14 cellular contexts compared by ENCODE assay signal in the genomic region with DNA sequence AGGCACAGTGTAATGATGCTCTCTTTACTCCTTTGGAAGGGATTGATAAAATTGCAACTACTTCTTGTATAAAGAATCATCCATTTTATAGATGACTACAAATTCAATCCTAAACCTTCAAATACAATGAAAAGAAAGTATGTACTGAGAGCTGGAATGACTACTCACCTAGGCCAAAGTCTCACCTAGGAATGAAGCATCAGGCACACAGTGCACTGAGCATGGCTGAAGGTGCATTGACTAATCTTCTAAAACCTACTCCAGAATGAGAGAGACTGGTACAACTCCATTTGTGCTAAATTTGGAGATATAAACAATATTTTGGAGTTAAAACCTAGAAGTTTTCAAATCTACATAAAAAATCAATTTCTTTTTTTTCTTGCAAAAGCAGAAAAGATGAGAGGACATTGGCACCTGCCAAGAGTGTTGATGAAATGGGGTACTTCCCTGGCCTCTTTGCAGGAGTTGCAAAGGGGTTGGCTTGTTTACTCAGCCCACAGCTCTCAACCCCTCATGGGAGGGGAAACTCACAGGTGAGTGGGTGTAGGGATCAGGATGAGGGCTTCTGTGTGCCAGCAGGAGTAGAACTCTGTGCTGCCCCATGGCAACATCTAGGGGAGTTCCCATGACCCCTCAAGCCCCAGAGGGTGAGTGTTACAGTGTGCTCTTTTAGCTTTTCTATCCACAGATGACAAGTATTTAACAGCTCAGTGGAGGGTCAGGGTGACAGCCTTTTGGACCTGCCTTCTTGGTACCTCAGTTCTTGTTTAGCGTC. TPM values are rescaled to one million over a fixed set of nuclear protein-coding genes. Genes with fewer than 3 reads are reported as not detected.
DNase-seq lines count a peak whose midpoint lies in the region; ATAC-seq, FAIRE-seq and TF ChIP-seq lines count a peak whose summit lies in the region.
"Had no signal": no experiment of that assay in that cellular context is flagged by ENCODE, and none has a peak within 500 bp of the region (broad histone marks: within the 10 kb centered on the region; RNA-seq: fewer than 3 reads in every experiment).

No MANE protein-coding gene starts in this region.

- TF ChIP-seq CTCF in spleen (IDR thresholded peaks at IDR 0.05 in 8 of 11, conservative IDR thresholded peaks at IDR 0.05 in 3 of 11) (no peak), WTC11 (IDR thresholded peaks at IDR 0.05) (no peak)

- H3K27me3 ChIP-seq in spleen (replicated peaks in 1 of 7), result no peaks in the 10 kb centered on the region
- H3K27me3 ChIP-seq: ascending aorta, foreskin keratinocyte had no signal

- H3K4me1 Mint-ChIP-seq in activated T-helper 2 cell treated with anti-CD3 and anti-CD28 coated beads, Interferon-gamma antibody, Interleukin-2, Interleukin-4, amounts not matched to agents 10 μg/mL and 5 μg/mL and 100 μg/mL, durations not matched to agents 14 hours and 24 hours and 36 hours (ENCODE audit: low read depth), result peaks cover 62% of the 10 kb centered on the region
- peaks cover 7% of the 10 kb centered on the region; the same call in 1 of the 2 replicates for H3K4me1 Mint-ChIP-seq in WTC11

- POLR2A ChIA-PET in WTC11 (lab: Charles Lee), result no interaction called here

- H3K27ac ChIP-seq in spleen, result peak overlapping the region; percentile 22 to 86 (median 62)
- H3K27ac ChIP-seq: ascending aorta, foreskin keratinocyte had no signal

- 60 to 90% (median 72%) methylated on average over 1 of the region's 1 CpG for WGBS in spleen, 5 donors

- intact Hi-C loops in activated T-helper 2 cell treated with anti-CD3 and anti-CD28 coated beads, Interferon-gamma antibody, Interleukin-2, Interleukin-4, amounts not matched to agents 10 μg/mL and 5 μg/mL and 100 μg/mL, durations not matched to agents 14 hours and 24 hours and 36 hours (cut with micrococcal nuclease), result no loop called here
- intact Hi-C loops in spleen (cut with DNase I; ENCODE audit: low total_unique reads), result loop anchor here (10.0 kb wide), 1 partner anchor 367 kb away; no protein-coding TSS in a partner anchor

- H3K36me3 ChIP-seq in spleen, result peaks cover 0 to 9% (median 0%) of the 10 kb centered on the region in 6 donors
- H3K36me3 ChIP-seq: ascending aorta had no signal

- H3K27me3 Mint-ChIP-seq in activated T-helper 2 cell treated with anti-CD3 and anti-CD28 coated beads, Interferon-gamma antibody, Interleukin-2, Interleukin-4, amounts not matched to agents 10 μg/mL and 5 μg/mL and 100 μg/mL, durations not matched to agents 14 hours and 24 hours and 36 hours (ENCODE audit: low read depth), result no peaks in the 10 kb centered on the region
- peaks cover 13% of the 10 kb centered on the region; the same call in 1 of the 2 replicates for H3K27me3 Mint-ChIP-seq in WTC11 (ENCODE audit: low read depth)

- TF ChIP-seq POLR2A in GM12891 (IDR thresholded peaks at IDR 0.05; ENCODE audit: low read depth, low read length), result no peak
- no peak for TF ChIP-seq POLR2A in spleen (IDR thresholded peaks at IDR 0.05)

- H3K4me3 ChIP-seq in spleen, result peak overlapping the region in 1 of 8 donors; percentile 26
- H3K4me3 ChIP-seq: ascending aorta had no signal

- peak overlapping the region; percentile 71 for H3K27ac Mint-ChIP-seq in activated T-helper 2 cell treated with anti-CD3 and anti-CD28 coated beads, Interferon-gamma antibody, Interleukin-2, Interleukin-4, amounts not matched to agents 10 μg/mL and 5 μg/mL and 100 μg/mL, durations not matched to agents 14 hours and 24 hours and 36 hours
- no peak overlapping the region for H3K27ac Mint-ChIP-seq in WTC11

- peaks cover 9 to 73% (median 47%) of the 10 kb centered on the region in 6 donors for H3K4me1 ChIP-seq in spleen
- H3K4me1 ChIP-seq: ascending aorta had no signal

- CTCF ChIA-PET in WTC11 (lab: Charles Lee), result no interaction called here

- peaks cover 31% of the 10 kb centered on the region for H3K9me3 Mint-ChIP-seq in activated T-helper 2 cell treated with anti-CD3 and anti-CD28 coated beads, Interferon-gamma antibody, Interleukin-2, Interleukin-4, amounts not matched to agents 10 μg/mL and 5 μg/mL and 100 μg/mL, durations not matched to agents 14 hours and 24 hours and 36 hours
- peaks cover 80% of the 10 kb centered on the region for H3K9me3 Mint-ChIP-seq in WTC11

- FAIRE-seq in GM12891 (lab: Jason Lieb, UNC), result peak; percentile 35

- H3K9me3 ChIP-seq in spleen, result peaks cover 0 to 23% (median 10%) of the 10 kb centered on the region in 8 donors

- H3K4me3 Mint-ChIP-seq in activated T-helper 2 cell treated with anti-CD3 and anti-CD28 coated beads, Interferon-gamma antibody, Interleukin-2, Interleukin-4, amounts not matched to agents 10 μg/mL and 5 μg/mL and 100 μg/mL, durations not matched to agents 14 hours and 24 hours and 36 hours (ENCODE audit: low read depth), result peak overlapping the region; percentile 38
- H3K4me3 Mint-ChIP-seq in WTC11, result no peak overlapping the region

- no peak for DNase-seq in GM12891 (ENCODE audit: insufficient read length, low spot score)
- DNase-seq in activated T-helper 2 cell treated with anti-CD3 and anti-CD28 coated beads, Interferon-gamma antibody, Interleukin-2, Interleukin-4, amounts not matched to agents 10 μg/mL and 5 μg/mL and 100 μg/mL, durations not matched to agents 14 hours and 24 hours and 36 hours (ENCODE audit: low spot score), result no peak
- no peak for DNase-seq in spleen
- no peak for DNase-seq in superior temporal gyrus (ENCODE audit: extremely low spot score)
- DNase-seq in WTC11 (ENCODE audit: low spot score), result no peak
- DNase-seq: COR-L47; effector CD4-positive, alpha-beta T cell; foreskin keratinocyte; GOT3; NCI-H1436; SIG-M5 had no signal

- ATAC-seq in HG03432 (IDR thresholded peaks at IDR 0.05; ENCODE audit: unreplicated experiment) (peak; percentile 29), GM21528 (IDR thresholded peaks at IDR 0.05; ENCODE audit: low FRiP score, unreplicated experiment) (no peak), WTC11 (no peak)
- ATAC-seq: foreskin keratinocyte had no signal

- peaks cover 53% of the 10 kb centered on the region for H3K36me3 Mint-ChIP-seq in activated T-helper 2 cell treated with anti-CD3 and anti-CD28 coated beads, Interferon-gamma antibody, Interleukin-2, Interleukin-4, amounts not matched to agents 10 μg/mL and 5 μg/mL and 100 μg/mL, durations not matched to agents 14 hours and 24 hours and 36 hours (ENCODE audit: low read depth)
- H3K36me3 Mint-ChIP-seq in WTC11, result peaks cover 25% of the 10 kb centered on the region

TF ChIP-seq in GM12891, 5 proteins besides CTCF, POLR2A, EP300 and RAD21:
- no peak for TF ChIP-seq SPI1 (IDR thresholded peaks at IDR 0.05; ENCODE audit: low read depth, low read length)
- TF ChIP-seq PAX5 (IDR thresholded peaks at IDR 0.05; ENCODE audit: insufficient read depth, low read length, severe bottlenecking), result no peak
- no peak for TF ChIP-seq TAF1 (IDR thresholded peaks at IDR 0.05; ENCODE audit: low read depth, low read length)
- no peak for TF ChIP-seq POLR2AphosphoS5 (IDR thresholded peaks at IDR 0.05; ENCODE audit: low read depth, low read length)
- no peak for TF ChIP-seq POU2F2 (IDR thresholded peaks at IDR 0.05; ENCODE audit: low read depth, low read length)

TF ChIP-seq in WTC11, 78 proteins besides CTCF, POLR2A, EP300 and RAD21 (continues in another document):
- no peak for TF ChIP-seq EMX1 (CRISPR knock-in tag; IDR thresholded peaks at IDR 0.05)
- TF ChIP-seq, protein P1, sequence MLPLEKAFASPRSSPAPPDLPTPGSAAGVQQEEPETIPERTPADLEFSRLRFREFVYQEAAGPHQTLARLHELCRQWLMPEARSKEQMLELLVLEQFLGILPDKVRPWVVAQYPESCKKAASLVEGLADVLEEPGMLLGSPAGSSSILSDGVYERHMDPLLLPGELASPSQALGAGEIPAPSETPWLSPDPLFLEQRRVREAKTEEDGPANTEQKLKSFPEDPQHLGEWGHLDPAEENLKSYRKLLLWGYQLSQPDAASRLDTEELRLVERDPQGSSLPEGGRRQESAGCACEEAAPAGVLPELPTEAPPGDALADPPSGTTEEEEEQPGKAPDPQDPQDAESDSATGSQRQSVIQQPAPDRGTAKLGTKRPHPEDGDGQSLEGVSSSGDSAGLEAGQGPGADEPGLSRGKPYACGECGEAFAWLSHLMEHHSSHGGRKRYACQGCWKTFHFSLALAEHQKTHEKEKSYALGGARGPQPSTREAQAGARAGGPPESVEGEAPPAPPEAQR (CRISPR knock-in tag; IDR thresholded peaks at IDR 0.05), result no peak
- no peak for TF ChIP-seq PRRX2 (CRISPR knock-in tag; IDR thresholded peaks at IDR 0.05)
- TF ChIP-seq, protein P2, sequence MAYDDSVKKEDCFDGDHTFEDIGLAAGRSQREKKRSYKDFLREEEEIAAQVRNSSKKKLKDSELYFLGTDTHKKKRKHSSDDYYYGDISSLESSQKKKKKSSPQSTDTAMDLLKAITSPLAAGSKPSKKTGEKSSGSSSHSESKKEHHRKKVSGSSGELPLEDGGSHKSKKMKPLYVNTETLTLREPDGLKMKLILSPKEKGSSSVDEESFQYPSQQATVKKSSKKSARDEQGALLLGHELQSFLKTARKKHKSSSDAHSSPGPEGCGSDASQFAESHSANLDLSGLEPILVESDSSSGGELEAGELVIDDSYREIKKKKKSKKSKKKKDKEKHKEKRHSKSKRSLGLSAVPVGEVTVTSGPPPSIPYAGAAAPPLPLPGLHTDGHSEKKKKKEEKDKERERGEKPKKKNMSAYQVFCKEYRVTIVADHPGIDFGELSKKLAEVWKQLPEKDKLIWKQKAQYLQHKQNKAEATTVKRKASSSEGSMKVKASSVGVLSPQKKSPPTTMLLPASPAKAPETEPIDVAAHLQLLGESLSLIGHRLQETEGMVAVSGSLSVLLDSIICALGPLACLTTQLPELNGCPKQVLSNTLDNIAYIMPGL (CRISPR knock-in tag; IDR thresholded peaks at IDR 0.05), result no peak

RNA-seq across cellular contexts. Expression of a gene that starts 31.3 kb away (rescaled TPM):
- polyA plus RNA-seq in GM12891 (2012; ENCODE audit: low read depth, missing spikeins), result 24.6 TPM
- total RNA-seq in activated T-helper 2 cell treated with anti-CD3 and anti-CD28 coated beads, Interferon-gamma antibody, Interleukin-2, Interleukin-4, amounts not matched to agents 10 μg/mL and 5 μg/mL and 100 μg/mL, durations not matched to agents 14 hours and 24 hours and 36 hours, result 16.8 and 17.2 TPM in 2 replicates
- total RNA-seq in spleen (10 to 100 TPM in 6 of 7 donors, 1 to 10 TPM in 1; 6.3 to 18.1 (median 13.2) TPM), WTC11 (2021) (not detected in 3 replicates)
- polyA plus RNA-seq in spleen, result 100 to 1,000 TPM in 1 of 3 donors, 10 to 100 TPM in 2; 24.2 to 103 (median 40.4) TPM
- total RNA-seq: ascending aorta, foreskin keratinocyte had no signal
- polyA plus RNA-seq: foreskin keratinocyte had no signal

RNA-seq across cellular contexts. Expression of a gene that starts 32.1 kb away (rescaled TPM):
- 29.9 TPM for polyA plus RNA-seq in GM12891 (2012; ENCODE audit: low read depth, missing spikeins)
- 350 and 351 TPM in 2 replicates for total RNA-seq in activated T-helper 2 cell treated with anti-CD3 and anti-CD28 coated beads, Interferon-gamma antibody, Interleukin-2, Interleukin-4, amounts not matched to agents 10 μg/mL and 5 μg/mL and 100 μg/mL, durations not matched to agents 14 hours and 24 hours and 36 hours
- total RNA-seq in spleen (100 to 1,000 TPM in 1 of 7 donors, 10 to 100 TPM in 6; 74.9 to 131 (median 87.7) TPM), WTC11 (2021) (6.2 to 9.8 TPM (median 7.1 TPM) in 3 replicates)
- polyA plus RNA-seq in spleen, result 10 to 100 TPM; 20.8 to 48.5 (median 39.7) TPM
- total RNA-seq: ascending aorta had no signal

RNA-seq across cellular contexts. Expression of a gene that starts 59.1 kb away (rescaled TPM):
- 23.7 TPM for polyA plus RNA-seq in GM12891 (2012; ENCODE audit: low read depth, missing spikeins)
- 70.9 and 72.2 TPM in 2 replicates for total RNA-seq in activated T-helper 2 cell treated with anti-CD3 and anti-CD28 coated beads, Interferon-gamma antibody, Interleukin-2, Interleukin-4, amounts not matched to agents 10 μg/mL and 5 μg/mL and 100 μg/mL, durations not matched to agents 14 hours and 24 hours and 36 hours
- total RNA-seq in spleen (100 to 1,000 TPM in 1 of 7 donors, 10 to 100 TPM in 6; 29.5 to 123 (median 65.6) TPM), WTC11 (2021) (0.34 to 0.60 TPM (median 0.42 TPM) in 3 replicates)
- 10 to 100 TPM; 49.2 to 71.6 (median 55.1) TPM for polyA plus RNA-seq in spleen
- total RNA-seq: foreskin keratinocyte had no signal
- polyA plus RNA-seq: foreskin keratinocyte had no signal

Comparison
In these comparisons a context has a peak if more than half of its experiments do, and no peak if none do; other contexts are left out.
1. RNA of a gene that starts 59.1 kb away (total RNA-seq): 70.9 to 72.2 TPM in activated T-helper 2 cell treated with anti-CD3 and anti-CD28 coated beads, Interferon-gamma antibody, Interleukin-2, Interleukin-4, amounts not matched to agents 10 μg/mL and 5 μg/mL and 100 μg/mL, durations not matched to agents 14 hours and 24 hours and 36 hours and 29.5 to 123 TPM in spleen; 0.34 to 0.60 TPM in WTC11; every median in the first group is over 10 times any median in the second.